ENCODE assay signal across 17 cellular contexts in the genomic region with DNA sequence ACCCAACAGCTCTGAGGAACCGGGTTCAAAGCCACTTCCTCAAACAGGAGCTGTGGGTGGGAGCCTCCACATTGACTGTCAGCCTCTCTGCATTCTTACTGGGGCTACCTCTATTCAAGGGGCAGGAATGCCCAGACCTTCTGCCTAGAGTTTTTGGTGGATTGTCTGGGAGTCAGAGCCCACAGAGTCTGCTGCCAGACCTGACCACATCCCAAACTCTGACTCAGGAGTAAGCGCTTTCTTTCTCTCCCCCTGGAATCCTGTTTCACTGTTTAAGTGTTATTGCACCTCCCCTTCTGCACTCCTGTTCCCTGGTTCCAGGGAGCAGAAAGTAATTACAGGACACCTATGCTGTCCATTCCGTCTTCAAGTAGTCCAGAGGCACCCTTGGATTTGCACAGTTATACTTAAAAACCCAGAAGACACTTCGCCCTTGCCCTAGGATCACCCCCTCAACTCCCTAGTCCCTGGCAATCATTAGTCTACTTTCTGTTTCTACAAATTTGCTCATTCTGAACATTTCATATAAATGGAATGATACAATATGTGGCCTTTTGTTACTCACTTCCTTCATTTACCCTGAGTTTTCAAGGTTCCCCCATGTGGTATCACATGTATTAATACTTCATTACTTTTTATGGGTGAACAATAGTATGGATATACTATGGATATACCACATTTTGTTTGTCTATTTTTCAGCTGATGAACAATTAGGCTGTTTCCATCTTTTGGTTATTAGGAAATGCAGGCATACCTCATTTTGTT. TPM values are rescaled to one million over a fixed set of nuclear protein-coding genes. Genes with fewer than 3 reads are reported as not detected.
DNase-seq lines count a peak whose midpoint lies in the region; ATAC-seq, FAIRE-seq and TF ChIP-seq lines count a peak whose summit lies in the region.
"Had no signal": no experiment of that assay in that cellular context is flagged by ENCODE, and none has a peak within 500 bp of the region (broad histone marks: within the 10 kb centered on the region; RNA-seq: fewer than 3 reads in every experiment).

No MANE protein-coding gene starts in this region.

- TF ChIP-seq CTCF in left ventricle myocardium inferior (IDR thresholded peaks at IDR 0.05; ENCODE audit: borderline replicate concordance) (no peak), foreskin keratinocyte (conservative IDR thresholded peaks at IDR 0.05) (no peak)

- TF ChIP-seq POLR2A in GM12892 (IDR thresholded peaks at IDR 0.05; ENCODE audit: low read depth, low read length): no peak

- H3K27me3 ChIP-seq in left ventricle myocardium inferior (ENCODE audit: low read depth) (no peaks in the 10 kb centered on the region), adipocyte (replicated peaks; ENCODE audit: control insufficient read depth, insufficient read depth, low read length) (no peaks in the 10 kb centered on the region), foreskin keratinocyte (no peaks in the 10 kb centered on the region)

- H3K27ac ChIP-seq in left ventricle myocardium inferior (replicated peaks): peak overlapping the region; percentile 65
- H3K27ac ChIP-seq in foreskin keratinocyte: no peak overlapping the region
- H3K27ac ChIP-seq: SJCRH30 had no signal

- ATAC-seq in foreskin keratinocyte (peak; percentile 83), HG02884 (IDR thresholded peaks at IDR 0.05; ENCODE audit: unreplicated experiment) (no peak)
- ATAC-seq: activated CD4-positive, CD25-positive, alpha-beta regulatory T cell treated with anti-CD3 and anti-CD28 coated beads, Interleukin-2, amount 50 U/mL, for 24 hours; activated naive CD8-positive, alpha-beta T cell treated with anti-CD3 and anti-CD28 coated beads, Interleukin-2, amount 50 U/mL, for 24 hours; natural killer cell had no signal

- H3K36me3 ChIP-seq in left ventricle myocardium inferior (no peaks in the 10 kb centered on the region), adipocyte (ENCODE audit: control insufficient read depth, insufficient read depth, low read length, severe bottlenecking) (no peaks in the 10 kb centered on the region)
- H3K36me3 ChIP-seq: SJCRH30 had no signal

- H3K4me3 ChIP-seq in left ventricle myocardium inferior: no peak overlapping the region
- peak overlapping the region; percentile 38 for H3K4me3 ChIP-seq in adipocyte (ENCODE audit: low read length)
- H3K4me3 ChIP-seq: SJCRH30 had no signal

- H3K9ac ChIP-seq in adipocyte (ENCODE audit: low read length): no peak overlapping the region

- intact Hi-C loops in left ventricle myocardium inferior (cut with micrococcal nuclease): no loop called here
- intact Hi-C loops in cardiac septum (cut with DNase I): no loop called here

- H3K4me1 ChIP-seq in left ventricle myocardium inferior (peaks cover 34% of the 10 kb centered on the region), adipocyte (ENCODE audit: control insufficient read depth, insufficient read depth, low read length) (peaks cover 12% of the 10 kb centered on the region), foreskin keratinocyte (no peaks in the 10 kb centered on the region)
- H3K4me1 ChIP-seq: SJCRH30 had no signal

- no peaks in the 10 kb centered on the region for H3K9me3 ChIP-seq in left ventricle myocardium inferior (replicated peaks)
- no peaks in the 10 kb centered on the region for H3K9me3 ChIP-seq in adipocyte (ENCODE audit: control insufficient read depth, low read length)
- H3K9me3 ChIP-seq: SJCRH30 had no signal

- DNase-seq in left ventricle myocardium inferior: no peak
- DNase-seq in cardiac septum (ENCODE audit: low spot score): no peak
- peak; percentile 51 for DNase-seq in adipocyte (ENCODE audit: low read depth)
- DNase-seq in foreskin keratinocyte: peak in 1 of 2 donors; percentile 70
- peak; percentile 76 for DNase-seq in urothelium cell line (ENCODE audit: low spot score)
- DNase-seq in GM12892 (ENCODE audit: insufficient read length): no peak
- DNase-seq in HTR-8/SVneo (ENCODE audit: insufficient read length, low spot score): no peak
- DNase-seq: activated naive CD8-positive, alpha-beta T cell treated with anti-CD3 and anti-CD28 coated beads, Interleukin-2, amount 50 U/mL, for 24 hours; activated T-cell treated with anti-CD3 and anti-CD28 coated beads for 4 hours; natural killer cell; NCI-H1417 treated with DMSO at 0.1 percent for 48 hours; NCI-H524 treated with DMSO at 0.1 percent for 48 hours; SJCRH30; stimulated activated CD4-positive, alpha-beta T cell treated with anti-CD3 and anti-CD28 coated beads, Interleukin-12 subunit alpha, Interleukin-12 subunit beta, amount 100 ng/mL, for 4 hours had no signal

- FAIRE-seq in urothelium cell line (lab: Jason Lieb, UNC): no peak
- no peak for FAIRE-seq in GM12892 (lab: Jason Lieb, UNC)
- FAIRE-seq in HTR-8/SVneo (lab: Jason Lieb, UNC): no peak
- FAIRE-seq: endometrium had no signal

RNA-seq across cellular contexts. Expression of a gene that starts 37.9 kb away (rescaled TPM):
- total RNA-seq in left ventricle myocardium inferior: 108 TPM
- total RNA-seq in cardiac septum: 138 TPM
- 94.0 and 98.3 TPM in 2 replicates for total RNA-seq in foreskin keratinocyte
- polyA plus RNA-seq in foreskin keratinocyte: 13.8 and 17.6 TPM in 2 replicates
- 0.06 TPM for polyA plus RNA-seq in GM12892 (2012; ENCODE audit: missing spikeins)
- total RNA-seq: natural killer cell had no signal

Comparison
In these comparisons a context has a peak if more than half of its experiments do, and no peak if none do; other contexts are left out.
1. DNase-seq: peak in adipocyte (single experiment) and urothelium cell line (single experiment); none in left ventricle myocardium inferior (single experiment), cardiac septum (single experiment), GM12892 (single experiment) and HTR-8/SVneo (single experiment).